In the genomic region with DNA sequence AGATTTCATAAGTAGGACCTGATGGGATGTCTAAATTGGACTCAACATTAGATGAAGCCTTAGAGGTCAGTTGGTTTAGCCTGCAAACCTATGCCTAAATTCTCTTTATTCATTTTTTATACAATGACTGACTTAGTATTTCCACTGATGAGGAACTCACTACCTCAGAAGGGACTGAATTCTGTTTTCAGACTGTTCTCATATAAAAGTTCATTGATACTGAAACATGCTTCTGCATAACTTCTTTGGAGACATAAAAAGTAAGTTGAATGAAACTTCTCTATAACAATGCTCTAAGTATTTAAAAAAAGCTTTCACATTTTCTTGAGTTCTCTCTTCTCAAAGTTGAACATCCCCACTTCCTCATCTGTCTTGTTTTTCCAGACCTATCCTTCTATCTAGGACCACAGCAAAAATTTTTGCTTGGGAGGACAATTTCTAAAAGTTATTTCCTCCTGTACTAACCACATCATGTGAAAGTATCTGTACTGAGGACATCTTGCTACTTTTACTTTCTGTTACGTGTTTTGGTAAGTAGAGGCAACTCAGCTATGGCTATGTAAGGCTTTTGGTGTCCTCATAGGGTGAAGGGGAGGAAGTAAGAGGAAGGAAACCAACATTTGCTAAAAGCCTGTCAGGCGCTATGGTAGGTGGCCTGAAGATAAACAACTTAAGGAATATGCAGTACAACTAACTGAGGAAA, we compare ENCODE assay signal across 10 cellular contexts.
A peak's percentile ranks its signal among the peaks of the same experiment; 100 is the strongest.
DNase-seq lines count a peak whose midpoint lies in the region; ATAC-seq and TF ChIP-seq lines count a peak whose summit lies in the region.
"Had no signal": no experiment of that assay in that cellular context is flagged by ENCODE, and none has a peak within 500 bp of the region (broad histone marks: within the 10 kb centered on the region; RNA-seq: fewer than 3 reads in every experiment).

No MANE protein-coding gene starts in this region.

- peak overlapping the region; percentile 73 for H3K27ac ChIP-seq in CD4-positive, CD25-positive, alpha-beta regulatory T cell (ENCODE audit: insufficient read depth, low read length, poor library complexity, severe bottlenecking)
- no peak overlapping the region for H3K27ac ChIP-seq in gastroesophageal sphincter
- H3K27ac ChIP-seq: SJSA1 had no signal

- no peaks in the 10 kb centered on the region for H3K9me3 Mint-ChIP-seq in CD4-positive, CD25-positive, alpha-beta regulatory T cell

- H3K4me1 Mint-ChIP-seq in CD4-positive, CD25-positive, alpha-beta regulatory T cell, result peaks cover 8 to 42% (median 26%) of the 10 kb centered on the region in 4 donors

- H3K27me3 Mint-ChIP-seq in CD4-positive, CD25-positive, alpha-beta regulatory T cell, result no peaks in the 10 kb centered on the region

- no peaks in the 10 kb centered on the region for H3K9me3 ChIP-seq in CD4-positive, CD25-positive, alpha-beta regulatory T cell (ENCODE audit: control insufficient read depth in 2 of 2, low read length in 2 of 2)
- H3K9me3 ChIP-seq in gastroesophageal sphincter, result no peaks in the 10 kb centered on the region
- H3K9me3 ChIP-seq: SJSA1 had no signal

- peak overlapping the region; percentile 64 for H3K4me3 ChIP-seq in CD4-positive, CD25-positive, alpha-beta regulatory T cell (ENCODE audit: low read depth, low read length)
- no peak overlapping the region for H3K4me3 ChIP-seq in gastroesophageal sphincter
- H3K4me3 ChIP-seq: SJSA1 had no signal

- TF ChIP-seq CTCF in gastroesophageal sphincter (IDR thresholded peaks at IDR 0.05), result no peak

- ATAC-seq in CD4-positive, CD25-positive, alpha-beta regulatory T cell (ENCODE audit: low read depth in 2 of 2), result peak; percentile 84 to 90
- peak; percentile 87 for ATAC-seq in GM19452 (IDR thresholded peaks at IDR 0.05; ENCODE audit: unreplicated experiment)
- ATAC-seq in HG03460 (IDR thresholded peaks at IDR 0.05; ENCODE audit: unreplicated experiment), result peak; percentile 67
- ATAC-seq in gastroesophageal sphincter, result peak; percentile 68
- ATAC-seq in HG02840 (IDR thresholded peaks at IDR 0.05; ENCODE audit: low FRiP score, unreplicated experiment), result no peak

- peaks cover 59% of the 10 kb centered on the region for H3K36me3 ChIP-seq in CD4-positive, CD25-positive, alpha-beta regulatory T cell (ENCODE audit: control insufficient read depth, insufficient read depth, low read length)
- H3K36me3 ChIP-seq in gastroesophageal sphincter, result peaks cover 0 to 68% of the 10 kb centered on the region in 2 donors

- H3K36me3 Mint-ChIP-seq in CD4-positive, CD25-positive, alpha-beta regulatory T cell, result peaks cover 36% of the 10 kb centered on the region

- no peak for TF ChIP-seq EP300 in gastroesophageal sphincter (IDR thresholded peaks at IDR 0.05)

- H3K27ac Mint-ChIP-seq in CD4-positive, CD25-positive, alpha-beta regulatory T cell, result peak overlapping the region; percentile 67 to 95 (median 91)

- peak in 2 of 3 donors; percentile 32 to 80 for DNase-seq in CD4-positive, CD25-positive, alpha-beta regulatory T cell
- DNase-seq in NCI-H2196 (lab: John Stamatoyannopoulos, UW; ENCODE audit: unreplicated experiment), result no peak
- DNase-seq in NCI-H1694 treated with DMSO at 0.1 percent for 48 hours (lab: John Stamatoyannopoulos, UW), result no peak
- no peak for DNase-seq in stimulated activated CD4-positive, alpha-beta T cell treated with anti-CD3 and anti-CD28 coated beads, Interleukin-2, amount 100 ng/mL, for 24 hours
- DNase-seq: stimulated activated CD4-positive, alpha-beta T cell treated with anti-CD3 and anti-CD28 coated beads, Interleukin-4, amount 100 ng/mL, for 4 hours had no signal

- 92 to 94% methylated on average over 2 of the region's 2 CpGs for WGBS in gastroesophageal sphincter (ENCODE audit: low coverage in 1 of 2), 2 donors

- peak overlapping the region; percentile 44 to 79 (median 62) for H3K4me3 Mint-ChIP-seq in CD4-positive, CD25-positive, alpha-beta regulatory T cell

- H3K4me1 ChIP-seq in CD4-positive, CD25-positive, alpha-beta regulatory T cell (ENCODE audit: control insufficient read depth, insufficient read depth, low read length, poor library complexity, severe bottlenecking), result peaks cover 20% of the 10 kb centered on the region
- H3K4me1 ChIP-seq in gastroesophageal sphincter, result no peaks in the 10 kb centered on the region
- H3K4me1 ChIP-seq: SJSA1 had no signal

- TF ChIP-seq POLR2A in gastroesophageal sphincter (IDR thresholded peaks at IDR 0.05), result no peak

- H3K27me3 ChIP-seq in CD4-positive, CD25-positive, alpha-beta regulatory T cell (ENCODE audit: control insufficient read depth, insufficient read depth, low read length), result no peaks in the 10 kb centered on the region
- no peaks in the 10 kb centered on the region for H3K27me3 ChIP-seq in gastroesophageal sphincter
- H3K27me3 ChIP-seq: SJSA1 had no signal

Comparison
In these comparisons a context has a peak if more than half of its experiments do, and no peak if none do; other contexts are left out.
1. DNase-seq: peak in CD4-positive, CD25-positive, alpha-beta regulatory T cell (2 of 3); none in NCI-H2196 (single experiment), NCI-H1694 treated with DMSO at 0.1 percent for 48 hours (single experiment) and stimulated activated CD4-positive, alpha-beta T cell treated with anti-CD3 and anti-CD28 coated beads, Interleukin-2, amount 100 ng/mL, for 24 hours (0 of 2).